ENCODE assay signal across 1 cellular context in the genomic region with DNA sequence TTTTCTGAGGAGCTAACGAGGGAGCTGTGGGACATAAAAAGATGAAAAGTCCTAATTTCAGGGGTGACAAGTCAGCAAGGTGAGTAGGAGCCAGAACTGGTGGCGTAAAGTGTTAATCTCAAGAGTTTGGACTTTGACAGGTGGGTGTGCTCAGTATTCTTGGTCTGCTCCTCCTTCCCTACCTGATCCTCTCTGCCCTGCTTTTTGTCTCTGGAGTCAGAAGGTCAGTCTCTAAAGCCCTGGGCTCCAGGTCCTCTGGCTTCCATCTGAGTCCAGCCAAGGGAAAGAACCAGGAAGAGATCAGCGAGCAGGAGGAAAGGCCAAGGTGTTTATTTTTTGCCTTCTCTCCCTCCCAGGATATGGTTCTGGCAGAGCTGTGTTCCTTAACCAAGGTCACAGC.
TF ChIP-seq lines count a peak whose summit lies in the region.

No MANE protein-coding gene starts in this region.

TF ChIP-seq in WTC11, 78 proteins besides CTCF, POLR2A, EP300 and RAD21 (continued from another document):
- TF ChIP-seq NR1H2 (CRISPR knock-in tag; IDR thresholded peaks at IDR 0.05): no peak
